ENCODE assay signal across 7 cellular contexts in genomic region chr12:131234475-131234839, GRCh38.
DNase-seq lines count a peak whose midpoint lies in the region; ATAC-seq, FAIRE-seq and TF ChIP-seq lines count a peak whose summit lies in the region.
"Not testable (repeated sequence)": the region's sequence is repeated elsewhere in the genome, so short reads cannot be mapped to it uniquely, and the experiment has no call there.

No MANE protein-coding gene starts in this region.

- intact Hi-C loops in MCF 10A (cut with micrococcal nuclease); kidney (cut with DNase I); spleen (cut with DNase I; ENCODE audit: low total_unique reads): not testable (repeated sequence)

- FAIRE-seq in kidney (lab: Jason Lieb, UNC), result not testable (repeated sequence)

- H3K4me3 Mint-ChIP-seq in MCF 10A (ENCODE audit: unreplicated experiment), result not testable (repeated sequence)

- H3K9me3 ChIP-seq in RWPE2 (ENCODE audit: severe bottlenecking); kidney (ENCODE audit: control insufficient read depth in 1 of 2, low read length in 2 of 2); neural cell (ENCODE audit: low read length); spleen: not testable (repeated sequence)

- H3K27me3 Mint-ChIP-seq in MCF 10A (ENCODE audit: insufficient read depth, unreplicated experiment), result not testable (repeated sequence)

- not testable (repeated sequence) for H3K4me1 ChIP-seq in RWPE2 (ENCODE audit: insufficient read depth, poor library complexity, severe bottlenecking); kidney (ENCODE audit: control insufficient read depth in 1 of 2, insufficient read depth in 1 of 2, low read depth in 1 of 2, low read length in 2 of 2)
- peaks cover 0 to 15% (median 11%) of the 10 kb centered on the region in 6 donors for H3K4me1 ChIP-seq in spleen

- H3K4me2 ChIP-seq in neural cell (ENCODE audit: low read length), result not testable (repeated sequence)

- H2AFZ ChIP-seq in neural cell (ENCODE audit: low read depth, low read length), result not testable (repeated sequence)

- peak overlapping the region; percentile 33 for H3K27ac Mint-ChIP-seq in MCF 10A (ENCODE audit: low read depth, unreplicated experiment)

- POLR2A ChIA-PET in MCF 10A (lab: Yijun Ruan, JAX), result interaction anchor here (0.6 kb wide), 1 partner anchor 64 kb away, joined by 3 read pairs; no protein-coding TSS in a partner anchor

- not testable (repeated sequence) for TF ChIP-seq RAD21 in neural cell (conservative IDR thresholded peaks at IDR 0.05)

- CTCF ChIA-PET in MCF 10A (lab: Yijun Ruan, JAX), result not testable (repeated sequence)

- not testable (repeated sequence) for H4K20me1 ChIP-seq in neural cell (ENCODE audit: insufficient read depth)

- not testable (repeated sequence) for H3K9ac ChIP-seq in kidney (ENCODE audit: low read length in 2 of 2)
- peak overlapping the region; percentile 66 for H3K9ac ChIP-seq in neural cell (ENCODE audit: low read length)

- not testable (repeated sequence) for H3K36me3 Mint-ChIP-seq in MCF 10A (ENCODE audit: insufficient read depth, unreplicated experiment)

- TF ChIP-seq CTCF in RWPE2 (IDR thresholded peaks at IDR 0.05; ENCODE audit: poor library complexity, severe bottlenecking); MCF 10A (IDR thresholded peaks at IDR 0.05; ENCODE audit: unreplicated experiment); kidney (IDR thresholded peaks at IDR 0.05; ENCODE audit: borderline replicate concordance, extremely low read depth, insufficient read depth); neural cell (IDR thresholded peaks at IDR 0.05; ENCODE audit: poor library complexity, severe bottlenecking); spleen (IDR thresholded peaks at IDR 0.05 in 8 of 11, conservative IDR thresholded peaks at IDR 0.05 in 3 of 11): not testable (repeated sequence)

- H3K9me3 Mint-ChIP-seq in MCF 10A (ENCODE audit: unreplicated experiment), result not testable (repeated sequence)

- H3K27me3 ChIP-seq in RWPE2 (ENCODE audit: insufficient read depth, poor library complexity, severe bottlenecking); neural cell (ENCODE audit: insufficient read depth, low read depth, low read length): not testable (repeated sequence)
- peaks cover 0 to 14% (median 5%) of the 10 kb centered on the region in 7 donors for H3K27me3 ChIP-seq in spleen (replicated peaks in 1 of 7)

- H3F3A ChIP-seq in neural cell (ENCODE audit: insufficient read depth, low read length, poor library complexity, severe bottlenecking), result not testable (repeated sequence)

- H3K79me2 ChIP-seq in neural cell (replicated peaks; ENCODE audit: insufficient read depth, low read length), result not testable (repeated sequence)

- 76 to 98% (median 89%) methylated on average over 5 to 8 of the region's 8 CpGs for WGBS in spleen, 5 donors

- TF ChIP-seq EP300 in neural cell (conservative IDR thresholded peaks at IDR 0.05; ENCODE audit: poor library complexity, severe bottlenecking), result not testable (repeated sequence)

- BruUV-seq in MCF 10A (replicated peaks; lab: Mats Ljungman, UMichigan), result not testable (repeated sequence)

- peak; percentile 85 for DNase-seq in DMS53 (lab: John Stamatoyannopoulos, UW)
- DNase-seq in NCI-H69 (lab: John Stamatoyannopoulos, UW), result peak; percentile 7
- not testable (repeated sequence) for DNase-seq in RWPE2 (ENCODE audit: low spot score)
- DNase-seq in MCF 10A (ENCODE audit: unreplicated experiment), result peak; percentile 62
- DNase-seq in kidney, result peak; percentile 59
- DNase-seq in spleen, result peak; percentile 37

- H3K4me1 Mint-ChIP-seq in MCF 10A (ENCODE audit: insufficient read depth, unreplicated experiment), result peaks cover 29% of the 10 kb centered on the region

- not testable (repeated sequence) for H3K4me3 ChIP-seq in RWPE2 (ENCODE audit: severe bottlenecking); kidney (ENCODE audit: low read length in 2 of 2); spleen
- peak overlapping the region; percentile 51 for H3K4me3 ChIP-seq in neural cell (ENCODE audit: low read length)

- H3K36me3 ChIP-seq in RWPE2 (ENCODE audit: low read depth); kidney (ENCODE audit: control insufficient read depth in 1 of 2, insufficient read depth in 2 of 2, low read length in 2 of 2); neural cell (ENCODE audit: insufficient read depth, low read length); spleen: not testable (repeated sequence)

- not testable (repeated sequence) for H3K9me2 ChIP-seq in neural cell (ENCODE audit: insufficient read depth, low read length)

- ATAC-seq in RWPE2 (ENCODE audit: low read depth), result peak; percentile 49

- H3K27ac ChIP-seq in RWPE2 (ENCODE audit: poor library complexity, severe bottlenecking), result peak overlapping the region; percentile 52
- H3K27ac ChIP-seq in kidney (ENCODE audit: low read depth in 2 of 2, low read length in 2 of 2); spleen: not testable (repeated sequence)
- peak overlapping the region; percentile 98 for H3K27ac ChIP-seq in neural cell (ENCODE audit: low read length)

- not testable (repeated sequence) for TF ChIP-seq POLR2A in spleen (IDR thresholded peaks at IDR 0.05)
